In genomic region chr17:80785477-80786178, GRCh38 we compare ENCODE assay signal across 10 cellular contexts.
DNase-seq lines count a peak whose midpoint lies in the region; ATAC-seq and TF ChIP-seq lines count a peak whose summit lies in the region.
"Had no signal": no experiment of that assay in that cellular context is flagged by ENCODE, and none has a peak within 500 bp of the region (broad histone marks: within the 10 kb centered on the region; RNA-seq: fewer than 3 reads in every experiment).

No MANE protein-coding gene starts in this region.

- H3K4me1 Mint-ChIP-seq in CD8-positive, alpha-beta memory T cell, result peaks cover 73 to 95% (median 91%) of the 10 kb centered on the region in 3 donors
- H3K4me1 Mint-ChIP-seq in activated naive CD8-positive, alpha-beta T cell treated with anti-CD3 and anti-CD28 coated beads, Interleukin-2, amount 10 ng/mL, durations not matched to agents 7 days and 5 days, result peaks cover 79% of the 10 kb centered on the region
- peaks cover 87% of the 10 kb centered on the region for H3K4me1 Mint-ChIP-seq in osteocyte (ENCODE audit: unreplicated experiment)

- POLR2A ChIA-PET in CD8-positive, alpha-beta memory T cell (lab: Charles Lee), result no interaction called here
- POLR2A ChIA-PET in activated naive CD8-positive, alpha-beta T cell treated with anti-CD3 and anti-CD28 coated beads, Interleukin-2, amount 10 ng/mL, durations not matched to agents 7 days and 5 days (lab: Charles Lee), result interaction anchor here (1.0 kb wide), 2 partner anchors 11 to 62 kb away, joined by 3 to 4 read pairs; no protein-coding TSS in a partner anchor

- H3K27ac Mint-ChIP-seq in CD8-positive, alpha-beta memory T cell, result peak overlapping the region in 5 of 8 donors; percentile 33 to 87 (median 70)
- peak overlapping the region; percentile 66 for H3K27ac Mint-ChIP-seq in activated naive CD8-positive, alpha-beta T cell treated with anti-CD3 and anti-CD28 coated beads, Interleukin-2, amount 10 ng/mL, durations not matched to agents 7 days and 5 days
- H3K27ac Mint-ChIP-seq in osteocyte (ENCODE audit: unreplicated experiment), result peak overlapping the region; percentile 84

- DNase-seq in CD8-positive, alpha-beta memory T cell, result no peak
- peak; percentile 94 for DNase-seq in NCI-H345 (lab: John Stamatoyannopoulos, UW)
- no peak for DNase-seq in activated naive CD8-positive, alpha-beta T cell treated with anti-CD3 and anti-CD28 coated beads, Interleukin-2, amount 10 ng/mL, durations not matched to agents 7 days and 5 days
- DNase-seq in osteocyte (ENCODE audit: extremely low spot score, unreplicated experiment), result no peak
- no peak for DNase-seq in Kasumi-1 (lab: John Stamatoyannopoulos, UW)
- DNase-seq in MV-4-11 (lab: John Stamatoyannopoulos, UW), result no peak
- DNase-seq: NCI-H526 treated with DMSO at 0.1 percent for 48 hours had no signal

- peaks cover 2 to 11% (median 3%) of the 10 kb centered on the region in 3 donors for H3K36me3 Mint-ChIP-seq in CD8-positive, alpha-beta memory T cell
- H3K36me3 Mint-ChIP-seq in activated naive CD8-positive, alpha-beta T cell treated with anti-CD3 and anti-CD28 coated beads, Interleukin-2, amount 10 ng/mL, durations not matched to agents 7 days and 5 days, result peaks cover 26% of the 10 kb centered on the region
- H3K36me3 Mint-ChIP-seq in osteocyte (ENCODE audit: unreplicated experiment), result peaks cover 3% of the 10 kb centered on the region

- no peak overlapping the region for H3K27ac ChIP-seq in CD8-positive, alpha-beta memory T cell (ENCODE audit: low read depth, low read length)
- H3K27ac ChIP-seq: C4-2B had no signal

- no peaks in the 10 kb centered on the region for H3K9me3 ChIP-seq in CD8-positive, alpha-beta memory T cell (ENCODE audit: low read length)

- H3K36me3 ChIP-seq in CD8-positive, alpha-beta memory T cell (ENCODE audit: insufficient read depth, low read length), result no peaks in the 10 kb centered on the region

- H3K9me3 Mint-ChIP-seq in CD8-positive, alpha-beta memory T cell, result no peaks in the 10 kb centered on the region
- H3K9me3 Mint-ChIP-seq in activated naive CD8-positive, alpha-beta T cell treated with anti-CD3 and anti-CD28 coated beads, Interleukin-2, amount 10 ng/mL, durations not matched to agents 7 days and 5 days, result peaks cover 8% of the 10 kb centered on the region
- peaks cover 3% of the 10 kb centered on the region for H3K9me3 Mint-ChIP-seq in osteocyte (ENCODE audit: unreplicated experiment)

- ATAC-seq in activated naive CD8-positive, alpha-beta T cell treated with anti-CD3 and anti-CD28 coated beads, Interleukin-2, amount 10 ng/mL, durations not matched to agents 7 days and 5 days (ENCODE audit: low read depth), result no peak
- ATAC-seq in HG03097 (IDR thresholded peaks at IDR 0.05; ENCODE audit: low FRiP score, unreplicated experiment), result no peak
- no peak for ATAC-seq in GM21717 (IDR thresholded peaks at IDR 0.05; ENCODE audit: unreplicated experiment)

- peak overlapping the region in 1 of 7 donors; percentile 11 for H3K4me3 Mint-ChIP-seq in CD8-positive, alpha-beta memory T cell
- H3K4me3 Mint-ChIP-seq in activated naive CD8-positive, alpha-beta T cell treated with anti-CD3 and anti-CD28 coated beads, Interleukin-2, amount 10 ng/mL, durations not matched to agents 7 days and 5 days, result peak overlapping the region; percentile 43
- H3K4me3 Mint-ChIP-seq in osteocyte (ENCODE audit: unreplicated experiment), result peak overlapping the region; percentile 32

- no peaks in the 10 kb centered on the region for H3K27me3 ChIP-seq in CD8-positive, alpha-beta memory T cell (ENCODE audit: insufficient read depth, low read length, poor library complexity, severe bottlenecking)

- H3K4me3 ChIP-seq in CD8-positive, alpha-beta memory T cell (ENCODE audit: low read length), result no peak overlapping the region

- CTCF ChIA-PET in CD8-positive, alpha-beta memory T cell (lab: Charles Lee), result no interaction called here

- no peak for TF ChIP-seq CTCF in osteocyte (IDR thresholded peaks at IDR 0.05)

- peaks cover 94% of the 10 kb centered on the region for H3K4me1 ChIP-seq in CD8-positive, alpha-beta memory T cell (ENCODE audit: insufficient read depth, low read length)

- H3K27me3 Mint-ChIP-seq in CD8-positive, alpha-beta memory T cell, result peaks cover 0 to 2% of the 10 kb centered on the region in 2 donors
- H3K27me3 Mint-ChIP-seq in activated naive CD8-positive, alpha-beta T cell treated with anti-CD3 and anti-CD28 coated beads, Interleukin-2, amount 10 ng/mL, durations not matched to agents 7 days and 5 days, result no peaks in the 10 kb centered on the region
- no peaks in the 10 kb centered on the region for H3K27me3 Mint-ChIP-seq in osteocyte (ENCODE audit: unreplicated experiment)
